In the genomic region with DNA sequence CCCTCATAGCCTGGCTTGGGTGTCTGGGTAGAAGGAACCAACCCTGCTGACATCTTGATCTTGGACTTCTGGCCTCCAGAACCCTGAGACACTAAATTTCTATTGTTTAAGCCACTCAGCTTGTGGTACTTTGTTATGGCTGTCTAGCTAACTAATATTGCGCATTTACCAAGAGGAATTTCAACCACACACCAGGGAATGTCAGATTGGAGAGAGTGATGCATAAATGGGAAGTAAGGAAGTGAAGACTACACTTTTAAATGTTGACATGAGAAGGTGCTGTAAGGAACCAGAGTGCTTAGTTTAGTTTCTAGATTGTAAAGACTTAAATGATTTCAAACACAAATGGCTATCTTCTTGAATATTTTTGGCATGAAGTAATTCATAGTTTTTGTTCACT, we compare ENCODE assay signal across 21 cellular contexts.
DNase-seq lines count a peak whose midpoint lies in the region; ATAC-seq lines count a peak whose summit lies in the region.
"Had no signal": no experiment of that assay in that cellular context is flagged by ENCODE, and none has a peak within 500 bp of the region (broad histone marks: within the 10 kb centered on the region; RNA-seq: fewer than 3 reads in every experiment).

No MANE protein-coding gene starts in this region.

- H3K27ac Mint-ChIP-seq in activated naive CD4-positive, alpha-beta T cell treated with anti-CD3 and anti-CD28 coated beads for 36 hours: peak overlapping the region; percentile 59
- peak overlapping the region; percentile 75 for H3K27ac Mint-ChIP-seq in T-helper 17 cell
- peak overlapping the region; percentile 54 for H3K27ac Mint-ChIP-seq in stimulated activated effector memory CD8-positive, alpha-beta T cell treated with anti-CD3 and anti-CD28 coated beads, Interleukin-12 subunit alpha, Interleukin-12 subunit beta, amount 100 ng/mL, for 72 hours

- H3K9me3 ChIP-seq in T-helper 17 cell (ENCODE audit: control insufficient read depth, low read length, poor library complexity, severe bottlenecking): no peaks in the 10 kb centered on the region
- H3K9me3 ChIP-seq: ovary, stomach had no signal

- H3K4me3 Mint-ChIP-seq in activated naive CD4-positive, alpha-beta T cell treated with anti-CD3 and anti-CD28 coated beads for 36 hours: no peak overlapping the region
- no peak overlapping the region for H3K4me3 Mint-ChIP-seq in T-helper 17 cell
- H3K4me3 Mint-ChIP-seq in stimulated activated effector memory CD8-positive, alpha-beta T cell treated with anti-CD3 and anti-CD28 coated beads, Interleukin-12 subunit alpha, Interleukin-12 subunit beta, amount 100 ng/mL, for 72 hours: peak overlapping the region; percentile 23
- H3K4me3 Mint-ChIP-seq: activated CD8-positive, alpha-beta T cell treated with anti-CD3 and anti-CD28 coated beads, Interleukin-2, amount 10 ng/mL, durations not matched to agents 7 days and 5 days; type B pancreatic cell had no signal

- ATAC-seq in T-helper 17 cell (no peak), HG03442 (IDR thresholded peaks at IDR 0.05; ENCODE audit: unreplicated experiment) (no peak)
- ATAC-seq in stimulated activated effector memory CD8-positive, alpha-beta T cell treated with anti-CD3 and anti-CD28 coated beads, Interleukin-12 subunit alpha, Interleukin-12 subunit beta, amount 100 ng/mL, for 72 hours: no peak
- ATAC-seq: activated CD8-positive, alpha-beta T cell treated with anti-CD3 and anti-CD28 coated beads, Interleukin-2, amount 10 ng/mL, durations not matched to agents 7 days and 5 days had no signal

- no peaks in the 10 kb centered on the region for H3K9me3 Mint-ChIP-seq in activated naive CD4-positive, alpha-beta T cell treated with anti-CD3 and anti-CD28 coated beads for 36 hours
- H3K9me3 Mint-ChIP-seq in stimulated activated effector memory CD8-positive, alpha-beta T cell treated with anti-CD3 and anti-CD28 coated beads, Interleukin-12 subunit alpha, Interleukin-12 subunit beta, amount 100 ng/mL, for 72 hours: peaks cover 2% of the 10 kb centered on the region
- H3K9me3 Mint-ChIP-seq: type B pancreatic cell had no signal

- no peak for DNase-seq in activated naive CD4-positive, alpha-beta T cell treated with anti-CD3 and anti-CD28 coated beads for 36 hours
- DNase-seq in activated naive CD4-positive, alpha-beta T cell (lab: John Stamatoyannopoulos, UW): no peak
- no peak for DNase-seq in T-helper 17 cell
- DNase-seq in glomerular visceral epithelial cell (ENCODE audit: extremely low spot score): peak; percentile 49
- no peak for DNase-seq in stimulated activated effector memory CD8-positive, alpha-beta T cell treated with anti-CD3 and anti-CD28 coated beads, Interleukin-12 subunit alpha, Interleukin-12 subunit beta, amount 100 ng/mL, for 72 hours (ENCODE audit: low spot score in 2 of 2)
- DNase-seq in DMS153 (lab: John Stamatoyannopoulos, UW): no peak
- DNase-seq in NCI-H345 treated with DMSO at 0.1 percent for 48 hours (lab: John Stamatoyannopoulos, UW; ENCODE audit: unreplicated experiment): no peak
- DNase-seq: activated CD4-positive, CD25-positive, alpha-beta regulatory T cell; activated CD8-positive, alpha-beta T cell treated with anti-CD3 and anti-CD28 coated beads, Interleukin-2, amount 10 ng/mL, durations not matched to agents 7 days and 5 days; effector CD4-positive, alpha-beta T cell; GF-D8; head of caudate nucleus; NCI-H1105; NCI-H2081 treated with DMSO at 0.1 percent for 48 hours; NCI-H524 treated with DMSO at 0.1 percent for 48 hours; ovary; SHP77 treated with DMSO at 0.1 percent for 48 hours; stimulated activated CD4-positive, alpha-beta T cell treated with anti-CD3 and anti-CD28 coated beads, Interleukin-2, amount 100 ng/mL, for 48 hours; stomach had no signal

- peaks cover 54% of the 10 kb centered on the region for H3K36me3 Mint-ChIP-seq in activated naive CD4-positive, alpha-beta T cell treated with anti-CD3 and anti-CD28 coated beads for 36 hours (ENCODE audit: low read depth)
- H3K36me3 Mint-ChIP-seq in T-helper 17 cell (ENCODE audit: low read depth): peaks cover 23% of the 10 kb centered on the region
- peaks cover 64% of the 10 kb centered on the region for H3K36me3 Mint-ChIP-seq in stimulated activated effector memory CD8-positive, alpha-beta T cell treated with anti-CD3 and anti-CD28 coated beads, Interleukin-12 subunit alpha, Interleukin-12 subunit beta, amount 100 ng/mL, for 72 hours

- H3K27me3 Mint-ChIP-seq in activated naive CD4-positive, alpha-beta T cell treated with anti-CD3 and anti-CD28 coated beads for 36 hours (ENCODE audit: low read depth): no peaks in the 10 kb centered on the region
- H3K27me3 Mint-ChIP-seq in T-helper 17 cell: no peaks in the 10 kb centered on the region
- H3K27me3 Mint-ChIP-seq: type B pancreatic cell had no signal

- CTCF ChIA-PET in activated naive CD4-positive, alpha-beta T cell treated with anti-CD3 and anti-CD28 coated beads for 36 hours (lab: Charles Lee): interaction anchor here (0.7 kb wide), 1 partner anchor 12 kb away, joined by 3 read pairs; no protein-coding TSS in a partner anchor

- H3K4me1 Mint-ChIP-seq in activated naive CD4-positive, alpha-beta T cell treated with anti-CD3 and anti-CD28 coated beads for 36 hours (ENCODE audit: low read depth): peaks cover 84% of the 10 kb centered on the region
- H3K4me1 Mint-ChIP-seq in T-helper 17 cell: peaks cover 58% of the 10 kb centered on the region
- peaks cover 71% of the 10 kb centered on the region for H3K4me1 Mint-ChIP-seq in stimulated activated effector memory CD8-positive, alpha-beta T cell treated with anti-CD3 and anti-CD28 coated beads, Interleukin-12 subunit alpha, Interleukin-12 subunit beta, amount 100 ng/mL, for 72 hours

- intact Hi-C loops in activated naive CD4-positive, alpha-beta T cell treated with anti-CD3 and anti-CD28 coated beads for 36 hours (cut with micrococcal nuclease): no loop called here
